Comparison of ENCODE assay signal across 21 cellular contexts in genomic region chr3:100001083-100001482, GRCh38.
"Had no signal": no experiment of that assay in that cellular context is flagged by ENCODE, and none has a peak within 500 bp of the region (broad histone marks: within the 10 kb centered on the region; RNA-seq: fewer than 3 reads in every experiment).

No MANE protein-coding gene starts in this region.

- ATAC-seq: activated T-helper 17 cell treated with anti-CD3 and anti-CD28 coated beads, Interleukin-2, amount 50 U/mL, for 72 hours; SK-N-SH treated with all-trans-retinoic acid at 6 μM for 48 hours; WTC11 had no signal

- H3K36me3 ChIP-seq: Peyer's patch, SJSA1 had no signal

- H3K9me3 ChIP-seq: Peyer's patch, SJSA1 had no signal

- H3K27ac Mint-ChIP-seq: activated CD4-positive, alpha-beta memory T cell treated with anti-CD3 and anti-CD28 coated beads for 36 hours; activated CD4-positive, alpha-beta T cell treated with anti-CD3 and anti-CD28 coated beads, Interleukin-2, amount 10 ng/mL, durations not matched to agents 7 days and 5 days; activated naive CD4-positive, alpha-beta T cell treated with anti-CD3 and anti-CD28 coated beads, Interleukin-2, amount 10 ng/mL, durations not matched to agents 7 days and 5 days; activated naive CD8-positive, alpha-beta T cell treated with anti-CD3 and anti-CD28 coated beads for 36 hours; activated T-helper 17 cell treated with anti-CD3 and anti-CD28 coated beads, Interleukin-2, amount 50 U/mL, for 72 hours; WTC11 had no signal

- H3K4me3 ChIP-seq: Peyer's patch, SJSA1 had no signal

- DNase-seq: activated CD4-positive, alpha-beta memory T cell treated with anti-CD3 and anti-CD28 coated beads for 36 hours; activated CD4-positive, alpha-beta T cell treated with anti-CD3 and anti-CD28 coated beads, Interleukin-2, amount 10 ng/mL, durations not matched to agents 7 days and 5 days; activated CD4-positive, CD25-positive, alpha-beta regulatory T cell treated with anti-CD3 and anti-CD28 coated beads, Interleukin-2, amount 50 U/mL, for 72 hours; activated CD8-positive, alpha-beta memory T cell treated with anti-CD3 and anti-CD28 coated beads for 24 hours; activated gamma-delta T cell treated with Interleukin-2 at 50 U/mL for 16 hours; activated naive CD4-positive, alpha-beta T cell treated with anti-CD3 and anti-CD28 coated beads, Interleukin-2, amount 10 ng/mL, durations not matched to agents 7 days and 5 days; activated naive CD8-positive, alpha-beta T cell treated with anti-CD3 and anti-CD28 coated beads for 36 hours; activated T-cell treated with anti-CD3 and anti-CD28 coated beads for 4 hours; activated T-cell treated with anti-CD3 and anti-CD28 coated beads, Interleukin-2, amount 50 U/mL, for 48 hours; Kasumi-1; KBM-7; NCI-H1048; NCI-H187 treated with DMSO at 0.1 percent for 48 hours; NCI-H446; NCI-H524; Peyer's patch; SW 1271 had no signal

- H3K27me3 Mint-ChIP-seq: activated CD4-positive, alpha-beta memory T cell treated with anti-CD3 and anti-CD28 coated beads for 36 hours; activated CD4-positive, alpha-beta T cell treated with anti-CD3 and anti-CD28 coated beads, Interleukin-2, amount 10 ng/mL, durations not matched to agents 7 days and 5 days; activated naive CD8-positive, alpha-beta T cell treated with anti-CD3 and anti-CD28 coated beads for 36 hours; activated T-helper 17 cell treated with anti-CD3 and anti-CD28 coated beads, Interleukin-2, amount 50 U/mL, for 72 hours had no signal

- H3K4me3 Mint-ChIP-seq: activated CD4-positive, alpha-beta memory T cell treated with anti-CD3 and anti-CD28 coated beads for 36 hours; activated CD4-positive, alpha-beta T cell treated with anti-CD3 and anti-CD28 coated beads, Interleukin-2, amount 10 ng/mL, durations not matched to agents 7 days and 5 days; activated naive CD4-positive, alpha-beta T cell treated with anti-CD3 and anti-CD28 coated beads, Interleukin-2, amount 10 ng/mL, durations not matched to agents 7 days and 5 days; activated naive CD8-positive, alpha-beta T cell treated with anti-CD3 and anti-CD28 coated beads for 36 hours; activated T-helper 17 cell treated with anti-CD3 and anti-CD28 coated beads, Interleukin-2, amount 50 U/mL, for 72 hours; WTC11 had no signal

- H3K27me3 ChIP-seq: Peyer's patch, SJSA1 had no signal

- H3K4me1 Mint-ChIP-seq: activated naive CD4-positive, alpha-beta T cell treated with anti-CD3 and anti-CD28 coated beads, Interleukin-2, amount 10 ng/mL, durations not matched to agents 7 days and 5 days had no signal

- H3K27ac ChIP-seq: Peyer's patch, SJSA1 had no signal
